In genomic region chr18:8839285-8839684, GRCh38 we compare ENCODE assay signal across 21 cellular contexts.
DNase-seq lines count a peak whose midpoint lies in the region; ATAC-seq, FAIRE-seq and TF ChIP-seq lines count a peak whose summit lies in the region.
"Had no signal": no experiment of that assay in that cellular context is flagged by ENCODE, and none has a peak within 500 bp of the region (broad histone marks: within the 10 kb centered on the region; RNA-seq: fewer than 3 reads in every experiment).

No MANE protein-coding gene starts in this region.

- peaks cover 8% of the 10 kb centered on the region for H3K9me3 ChIP-seq in AG04450 (ENCODE audit: control insufficient read depth, insufficient read depth, low read length)
- H3K9me3 ChIP-seq: A549, ascending aorta had no signal

- no peak overlapping the region for H3K4me3 ChIP-seq in AG04450 (ENCODE audit: low read depth, low read length)
- H3K4me3 ChIP-seq: A549, ascending aorta had no signal

- no peak for FAIRE-seq in urothelium cell line (lab: Jason Lieb, UNC)
- FAIRE-seq: A549 had no signal

- no peak overlapping the region for H3K4me3 Mint-ChIP-seq in effector memory CD8-positive, alpha-beta T cell
- H3K4me3 Mint-ChIP-seq: activated CD4-positive, alpha-beta T cell treated with anti-CD3 and anti-CD28 coated beads for 36 hours; CD8-positive, alpha-beta memory T cell; stimulated activated naive B cell treated with anti-CD40 and anti-IgM and Interleukin-4, amounts not matched to agents 10 μg/mL and 1 μg/mL and 100 μg/mL, for 72 hours had no signal

- peaks cover 33 to 53% of the 10 kb centered on the region in 2 donors for H3K27me3 Mint-ChIP-seq in effector memory CD8-positive, alpha-beta T cell

- no peak for DNase-seq in AG04450 (ENCODE audit: low read depth, low spot score)
- DNase-seq in M059J (ENCODE audit: low read depth), result peak; percentile 18
- peak; percentile 74 for DNase-seq in astrocyte of the hippocampus (ENCODE audit: low read depth, low spot score)
- DNase-seq in left ventricle myocardium superior, result peak; percentile 66
- no peak for DNase-seq in effector memory CD8-positive, alpha-beta T cell
- no peak for DNase-seq in urothelium cell line (ENCODE audit: low spot score)
- DNase-seq: activated CD4-positive, alpha-beta T cell treated with anti-CD3 and anti-CD28 coated beads for 36 hours; activated naive CD4-positive, alpha-beta T cell; CD8-positive, alpha-beta memory T cell; cortex of kidney; mesenchymal stem cell; NCI-H187 treated with DMSO at 0.1 percent for 48 hours; NCI-H526; stimulated activated CD4-positive, alpha-beta T cell treated with anti-CD3 and anti-CD28 coated beads, Interleukin-15, amount 100 ng/mL, for 24 hours; stimulated activated naive B cell treated with anti-CD40 and anti-IgM and Interleukin-4, amounts not matched to agents 10 μg/mL and 1 μg/mL and 100 μg/mL, for 72 hours; T-helper 9 cell; trophoblast cell had no signal

- CTCF ChIA-PET in AG04450 (lab: Charles Lee), result interaction anchor here (1.0 to 1.3 kb wide), 2 partner anchors 20 to 143 kb away, joined by 3 to 4 read pairs; no protein-coding TSS in a partner anchor

- no peaks in the 10 kb centered on the region for H3K4me1 Mint-ChIP-seq in effector memory CD8-positive, alpha-beta T cell (ENCODE audit: low read depth in 2 of 2)
- H3K4me1 Mint-ChIP-seq: activated CD4-positive, alpha-beta T cell treated with anti-CD3 and anti-CD28 coated beads for 36 hours; CD8-positive, alpha-beta memory T cell had no signal

- ATAC-seq in left ventricle myocardium superior (peak; percentile 88), GM19397 (IDR thresholded peaks at IDR 0.05; ENCODE audit: unreplicated experiment) (no peak), HG02884 (IDR thresholded peaks at IDR 0.05; ENCODE audit: unreplicated experiment) (no peak)
- no peak for ATAC-seq in effector memory CD8-positive, alpha-beta T cell (replicated peaks)
- ATAC-seq: A549; activated CD4-positive, alpha-beta T cell treated with anti-CD3 and anti-CD28 coated beads for 36 hours; stimulated activated naive B cell treated with anti-CD40 and anti-IgM and Interleukin-4, amounts not matched to agents 10 μg/mL and 1 μg/mL and 100 μg/mL, for 72 hours had no signal

- peaks cover 0 to 4% of the 10 kb centered on the region in 2 donors for H3K9me3 Mint-ChIP-seq in effector memory CD8-positive, alpha-beta T cell

- intact Hi-C loops in left ventricle myocardium superior (cut with micrococcal nuclease), result no loop called here

- no peak overlapping the region for H3K27ac Mint-ChIP-seq in effector memory CD8-positive, alpha-beta T cell
- H3K27ac Mint-ChIP-seq: activated CD4-positive, alpha-beta T cell treated with anti-CD3 and anti-CD28 coated beads for 36 hours; stimulated activated naive B cell treated with anti-CD40 and anti-IgM and Interleukin-4, amounts not matched to agents 10 μg/mL and 1 μg/mL and 100 μg/mL, for 72 hours had no signal

- TF ChIP-seq CTCF in AG04450 (IDR thresholded peaks at IDR 0.05; ENCODE audit: low read depth, low read length), result 0 out of 2 replicates have a peak, but pooled peaks have one; percentile 6

- H3K36me3 Mint-ChIP-seq in effector memory CD8-positive, alpha-beta T cell (ENCODE audit: insufficient read depth), result peaks cover 3% of the 10 kb centered on the region

- no peak overlapping the region for H3K27ac ChIP-seq in AG04450 (ENCODE audit: low read depth, low read length)
- H3K27ac ChIP-seq: ascending aorta had no signal

- no peaks in the 10 kb centered on the region for H3K27me3 ChIP-seq in AG04450 (ENCODE audit: control insufficient read depth, insufficient read depth, low read length)
- H3K27me3 ChIP-seq: ascending aorta had no signal

- POLR2A ChIA-PET in AG04450 (lab: Yijun Ruan, JAX), result no interaction called here

Comparison
In these comparisons a context has a peak if more than half of its experiments do, and no peak if none do; other contexts are left out.
1. DNase-seq: peak in M059J (single experiment), astrocyte of the hippocampus (single experiment) and left ventricle myocardium superior (single experiment); none in AG04450 (single experiment), effector memory CD8-positive, alpha-beta T cell (0 of 3) and urothelium cell line (single experiment).